29 cellular contexts compared by ENCODE assay signal in the genomic region with DNA sequence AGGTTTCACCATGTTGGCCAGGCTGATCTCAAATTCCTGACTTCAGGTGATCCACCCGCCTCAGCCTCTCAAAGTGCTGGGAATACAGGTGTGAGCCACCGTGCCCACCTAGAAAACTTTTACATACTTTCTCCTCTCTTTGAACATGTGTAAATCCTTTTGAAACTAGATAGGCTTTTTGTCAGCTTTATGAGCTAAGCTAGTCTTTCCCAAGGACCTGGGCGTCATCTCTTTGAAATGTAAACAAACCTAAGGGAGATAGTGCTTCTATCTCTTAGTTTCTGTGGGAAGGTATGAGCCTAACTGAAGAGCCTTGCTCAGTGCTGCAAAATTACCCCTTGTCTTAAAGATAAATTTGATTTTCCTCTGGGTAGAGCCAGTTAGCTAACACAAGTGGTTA. TPM values are rescaled to one million over a fixed set of nuclear protein-coding genes. Genes with fewer than 3 reads are reported as not detected.
DNase-seq lines count a peak whose midpoint lies in the region; ATAC-seq and TF ChIP-seq lines count a peak whose summit lies in the region.
"Had no signal": no experiment of that assay in that cellular context is flagged by ENCODE, and none has a peak within 500 bp of the region (broad histone marks: within the 10 kb centered on the region; RNA-seq: fewer than 3 reads in every experiment).

No MANE protein-coding gene starts in this region.

- peak overlapping the region; percentile 92 to 99 for H3K4me3 Mint-ChIP-seq in effector memory CD8-positive, alpha-beta T cell
- peak overlapping the region; percentile 98 for H3K4me3 Mint-ChIP-seq in natural killer cell
- H3K4me3 Mint-ChIP-seq: activated CD8-positive, alpha-beta T cell treated with anti-CD3 and anti-CD28 coated beads, Interleukin-2, amount 10 ng/mL, durations not matched to agents 7 days and 5 days; activated naive CD8-positive, alpha-beta T cell; H9; mesothelial cell of epicardium; type B pancreatic cell had no signal

- no peaks in the 10 kb centered on the region for H3K27me3 Mint-ChIP-seq in effector memory CD8-positive, alpha-beta T cell
- H3K27me3 Mint-ChIP-seq in natural killer cell (ENCODE audit: low read depth in 2 of 2): no peaks in the 10 kb centered on the region

- DNase-seq in NCI-H510A treated with DMSO at 0.1 percent for 48 hours (lab: John Stamatoyannopoulos, UW) (peak; percentile 15), NCI-H510A (lab: John Stamatoyannopoulos, UW) (no peak), ELR (ENCODE audit: low read depth) (peak; percentile 49), natural killer cell (no peak), COR-L47 (lab: John Stamatoyannopoulos, UW) (no peak), AG20443 (ENCODE audit: low spot score) (no peak)
- DNase-seq in effector memory CD8-positive, alpha-beta T cell: no peak
- DNase-seq: activated CD4-positive, alpha-beta T cell treated with anti-CD3 and anti-CD28 coated beads for 1 hour; activated CD8-positive, alpha-beta T cell treated with anti-CD3 and anti-CD28 coated beads, Interleukin-2, amount 10 ng/mL, durations not matched to agents 7 days and 5 days; C1 segment of cervical spinal cord; effector memory CD4-positive, alpha-beta T cell; GF-D8; H9; left lung; MG63; naive thymus-derived CD8-positive, alpha-beta T cell; NCI-H345; ovary; SJCRH30; spleen; stimulated activated CD4-positive, alpha-beta T cell treated with anti-CD3 and anti-CD28 coated beads, Interleukin-4, amount 100 ng/mL, for 1 hour; stomach; T-helper 1 cell had no signal

- H3K4me1 Mint-ChIP-seq in effector memory CD8-positive, alpha-beta T cell (ENCODE audit: low read depth in 2 of 2): peaks cover 41 to 60% of the 10 kb centered on the region in 2 donors
- H3K4me1 Mint-ChIP-seq in natural killer cell: peaks cover 87% of the 10 kb centered on the region in 2 donors

- no peak for ATAC-seq in effector memory CD8-positive, alpha-beta T cell (replicated peaks)
- ATAC-seq in natural killer cell: no peak
- no peak for ATAC-seq in GM18520 (IDR thresholded peaks at IDR 0.05; ENCODE audit: unreplicated experiment)
- ATAC-seq: activated CD8-positive, alpha-beta T cell treated with anti-CD3 and anti-CD28 coated beads, Interleukin-2, amount 10 ng/mL, durations not matched to agents 7 days and 5 days; left lung; naive thymus-derived CD8-positive, alpha-beta T cell had no signal

- H3K27ac Mint-ChIP-seq in effector memory CD8-positive, alpha-beta T cell: peak overlapping the region; percentile 88 to 94
- H3K27ac Mint-ChIP-seq in natural killer cell: peak overlapping the region; percentile 91 to 92
- H3K27ac Mint-ChIP-seq: activated CD8-positive, alpha-beta T cell treated with anti-CD3 and anti-CD28 coated beads, Interleukin-2, amount 10 ng/mL, durations not matched to agents 7 days and 5 days; activated naive CD8-positive, alpha-beta T cell; H9; mesothelial cell of epicardium; type B pancreatic cell had no signal

- intact Hi-C loops in natural killer cell (cut with micrococcal nuclease): no loop called here

- peaks cover 35% of the 10 kb centered on the region for H3K36me3 Mint-ChIP-seq in effector memory CD8-positive, alpha-beta T cell (ENCODE audit: insufficient read depth)
- H3K36me3 Mint-ChIP-seq in natural killer cell: peaks cover 47% of the 10 kb centered on the region
- H3K36me3 Mint-ChIP-seq: activated naive CD8-positive, alpha-beta T cell; mesothelial cell of epicardium; naive thymus-derived CD8-positive, alpha-beta T cell; type B pancreatic cell had no signal

- TF ChIP-seq CTCF in natural killer cell (IDR thresholded peaks at IDR 0.05): no peak

- no peaks in the 10 kb centered on the region for H3K9me3 Mint-ChIP-seq in effector memory CD8-positive, alpha-beta T cell
- no peaks in the 10 kb centered on the region for H3K9me3 Mint-ChIP-seq in natural killer cell
- H3K9me3 Mint-ChIP-seq: H9; mesothelial cell of epicardium; naive thymus-derived CD8-positive, alpha-beta T cell; type B pancreatic cell had no signal

RNA-seq across cellular contexts. Expression of gene CX3CR1, which starts 4.8 kb away (rescaled TPM):
- total RNA-seq in natural killer cell: 100 to 1,000 TPM; 203 to 459 (median 405) TPM
- total RNA-seq: glomerular endothelial cell, H9, SJCRH30 had no signal

RNA-seq across cellular contexts. Expression of gene CCR8, which starts 54.5 kb away (rescaled TPM):
- under 1 TPM in 1 of 3 donors, not detected in 2; 0.35 TPM for total RNA-seq in natural killer cell
- total RNA-seq: chondrocyte; glomerular endothelial cell; mesothelial cell of epicardium; naive thymus-derived CD8-positive, alpha-beta T cell; ovary; SJCRH30; stomach had no signal

Comparison
In these comparisons a context has a peak if more than half of its experiments do, and no peak if none do; other contexts are left out.
1. DNase-seq: peak in NCI-H510A treated with DMSO at 0.1 percent for 48 hours (single experiment) and ELR (single experiment); none in NCI-H510A (single experiment), effector memory CD8-positive, alpha-beta T cell (0 of 3), natural killer cell (single experiment), COR-L47 (single experiment) and AG20443 (single experiment).